Comparison of ENCODE assay signal across 8 cellular contexts in genomic region chr19:49427855-49428546, GRCh38. TPM values are rescaled to one million over a fixed set of nuclear protein-coding genes. Genes with fewer than 3 reads are reported as not detected.
A peak's percentile ranks its signal among the peaks of the same experiment; 100 is the strongest.
DNase-seq lines count a peak whose midpoint lies in the region; ATAC-seq lines count a peak whose summit lies in the region.

No MANE protein-coding gene starts in this region.

- peak overlapping the region in 1 of 7 donors; percentile 46 for H3K27ac Mint-ChIP-seq in CD4-positive, alpha-beta memory T cell
- no peak overlapping the region for H3K27ac Mint-ChIP-seq in activated T-helper 17 cell treated with anti-CD3 and anti-CD28 coated beads, Interleukin-2, amount 50 U/mL, for 72 hours
- no peak overlapping the region for H3K27ac Mint-ChIP-seq in memory B cell

- CTCF ChIA-PET in CD4-positive, alpha-beta memory T cell (lab: Charles Lee; ENCODE audit: partially characterized antibody), result interaction anchor here (1.5 to 1.8 kb wide), 2 partner anchors 18 to 22 kb away, joined by 3 to 4 read pairs; no protein-coding TSS in a partner anchor

- no peak overlapping the region for H3K27ac ChIP-seq in CD4-positive, alpha-beta memory T cell (ENCODE audit: low read depth, low read length)

- peaks cover 33 to 87% (median 57%) of the 10 kb centered on the region in 4 donors for H3K4me1 Mint-ChIP-seq in CD4-positive, alpha-beta memory T cell
- H3K4me1 Mint-ChIP-seq in activated T-helper 17 cell treated with anti-CD3 and anti-CD28 coated beads, Interleukin-2, amount 50 U/mL, for 72 hours, result peaks cover 37% of the 10 kb centered on the region
- H3K4me1 Mint-ChIP-seq in memory B cell, result peaks cover 52% of the 10 kb centered on the region

- peaks cover 0 to 5% of the 10 kb centered on the region in 2 donors for H3K36me3 Mint-ChIP-seq in CD4-positive, alpha-beta memory T cell
- peaks cover 9% of the 10 kb centered on the region for H3K36me3 Mint-ChIP-seq in activated T-helper 17 cell treated with anti-CD3 and anti-CD28 coated beads, Interleukin-2, amount 50 U/mL, for 72 hours (ENCODE audit: low read depth)
- peaks cover 4% of the 10 kb centered on the region for H3K36me3 Mint-ChIP-seq in memory B cell

- peaks cover 65 to 74% of the 10 kb centered on the region in 2 donors for H3K27me3 Mint-ChIP-seq in CD4-positive, alpha-beta memory T cell
- H3K27me3 Mint-ChIP-seq in activated T-helper 17 cell treated with anti-CD3 and anti-CD28 coated beads, Interleukin-2, amount 50 U/mL, for 72 hours, result peaks cover 69% of the 10 kb centered on the region
- H3K27me3 Mint-ChIP-seq in memory B cell, result peaks cover 63% of the 10 kb centered on the region

- intact Hi-C loops in CD4-positive, alpha-beta memory T cell (cut with micrococcal nuclease), result loop anchor here (2.0 kb wide), 1 partner anchor 19 kb away; no protein-coding TSS in a partner anchor

- H3K4me3 Mint-ChIP-seq in CD4-positive, alpha-beta memory T cell, result peak overlapping the region in 7 of 8 donors; percentile 35 to 68 (median 58)
- peak overlapping the region; percentile 48 for H3K4me3 Mint-ChIP-seq in activated T-helper 17 cell treated with anti-CD3 and anti-CD28 coated beads, Interleukin-2, amount 50 U/mL, for 72 hours
- H3K4me3 Mint-ChIP-seq in memory B cell, result peak overlapping the region; percentile 67

- peaks cover 70% of the 10 kb centered on the region for H3K27me3 ChIP-seq in CD4-positive, alpha-beta memory T cell (ENCODE audit: insufficient read depth, low read length)

- peak overlapping the region in 1 of 2 donors; percentile 34 for H3K4me3 ChIP-seq in CD4-positive, alpha-beta memory T cell (ENCODE audit: low read length in 2 of 2)

- H3K36me3 ChIP-seq in CD4-positive, alpha-beta memory T cell (ENCODE audit: insufficient read depth, low read length), result no peaks in the 10 kb centered on the region

- POLR2A ChIA-PET in CD4-positive, alpha-beta memory T cell (lab: Charles Lee; ENCODE audit: partially characterized antibody), result interaction anchor here (1.0 to 1.8 kb wide), 2 partner anchors 14 to 18 kb away, joined by 3 read pairs; no protein-coding TSS in a partner anchor

- no peaks in the 10 kb centered on the region for H3K9me3 ChIP-seq in CD4-positive, alpha-beta memory T cell (ENCODE audit: control insufficient read depth in 1 of 2, low read length in 2 of 2)

- peak in 2 of 5 donors; percentile 23 to 40 for DNase-seq in CD4-positive, alpha-beta memory T cell
- DNase-seq in HK-2 (ENCODE audit: unreplicated experiment), result peak; percentile 41
- no peak for DNase-seq in memory B cell (ENCODE audit: low spot score in 2 of 2)
- no peak for DNase-seq in SHP77 (lab: John Stamatoyannopoulos, UW)
- DNase-seq in stimulated activated CD4-positive, alpha-beta T cell treated with anti-CD3 and anti-CD28 coated beads, Interleukin-2, amount 100 ng/mL, for 48 hours, result no peak

- H3K9me3 Mint-ChIP-seq in CD4-positive, alpha-beta memory T cell, result peaks cover 0 to 2% (median 0%) of the 10 kb centered on the region in 8 donors
- no peaks in the 10 kb centered on the region for H3K9me3 Mint-ChIP-seq in activated T-helper 17 cell treated with anti-CD3 and anti-CD28 coated beads, Interleukin-2, amount 50 U/mL, for 72 hours
- H3K9me3 Mint-ChIP-seq in memory B cell, result no peaks in the 10 kb centered on the region

- peak; percentile 30 for ATAC-seq in activated T-helper 17 cell treated with anti-CD3 and anti-CD28 coated beads, Interleukin-2, amount 50 U/mL, for 72 hours (replicated peaks)
- ATAC-seq in memory B cell (ENCODE audit: low read depth) (peak; percentile 42), HG03097 (IDR thresholded peaks at IDR 0.05; ENCODE audit: low FRiP score, unreplicated experiment) (no peak), HG03108 (IDR thresholded peaks at IDR 0.05; ENCODE audit: unreplicated experiment) (no peak)

- H3K4me1 ChIP-seq in CD4-positive, alpha-beta memory T cell (ENCODE audit: insufficient read depth, low read length), result peaks cover 43% of the 10 kb centered on the region

RNA-seq across cellular contexts. Expression of gene GFY, which starts 2.8 kb away (rescaled TPM):
- not detected for total RNA-seq in CD4-positive, alpha-beta memory T cell
- polyA plus RNA-seq in CD4-positive, alpha-beta memory T cell, result not detected
- total RNA-seq in activated T-helper 17 cell treated with anti-CD3 and anti-CD28 coated beads, Interleukin-2, amount 50 U/mL, for 72 hours, result not detected

RNA-seq across cellular contexts. Expression of gene PTH2, which starts 4.8 kb away (rescaled TPM):
- total RNA-seq in CD4-positive, alpha-beta memory T cell, result not detected
- not detected for polyA plus RNA-seq in CD4-positive, alpha-beta memory T cell
- not detected for total RNA-seq in activated T-helper 17 cell treated with anti-CD3 and anti-CD28 coated beads, Interleukin-2, amount 50 U/mL, for 72 hours

RNA-seq across cellular contexts. Expression of gene SLC17A7, which starts 13.3 kb away (rescaled TPM):
- total RNA-seq in CD4-positive, alpha-beta memory T cell, result under 1 TPM; 0.15 to 0.25 TPM
- not detected for polyA plus RNA-seq in CD4-positive, alpha-beta memory T cell
- total RNA-seq in activated T-helper 17 cell treated with anti-CD3 and anti-CD28 coated beads, Interleukin-2, amount 50 U/mL, for 72 hours, result under 1 TPM in 1 of 2 donors, not detected in 1; 0.40 TPM

RNA-seq across cellular contexts. Expression of gene PIH1D1, which starts 23.6 kb away (rescaled TPM):
- total RNA-seq in CD4-positive, alpha-beta memory T cell, result 100 to 1,000 TPM; 178 to 186 TPM
- 100 to 1,000 TPM in 1 of 2 donors, 10 to 100 TPM in 1; 87.2 to 124 TPM for polyA plus RNA-seq in CD4-positive, alpha-beta memory T cell
- 100 to 1,000 TPM; 183 to 194 TPM for total RNA-seq in activated T-helper 17 cell treated with anti-CD3 and anti-CD28 coated beads, Interleukin-2, amount 50 U/mL, for 72 hours

RNA-seq across cellular contexts. Expression of gene ALDH16A1, which starts 25.0 kb away (rescaled TPM):
- 10 to 100 TPM; 31.6 to 32.6 TPM for total RNA-seq in CD4-positive, alpha-beta memory T cell
- 10 to 100 TPM; 28.4 to 40.1 TPM for polyA plus RNA-seq in CD4-positive, alpha-beta memory T cell
- total RNA-seq in activated T-helper 17 cell treated with anti-CD3 and anti-CD28 coated beads, Interleukin-2, amount 50 U/mL, for 72 hours, result 10 to 100 TPM; 15.5 to 39.1 TPM

Comparison
In these comparisons a context has a peak if more than half of its experiments do, and no peak if none do; other contexts are left out.
1. ATAC-seq: peak in activated T-helper 17 cell treated with anti-CD3 and anti-CD28 coated beads, Interleukin-2, amount 50 U/mL, for 72 hours (single experiment) and memory B cell (single experiment); none in HG03097 (single experiment) and HG03108 (single experiment).
2. Peak in every context shown above with its lines, with median percentiles within 50 percentile points of each other: H3K4me3 Mint-ChIP-seq.